10 cellular contexts compared by ENCODE assay signal in the genomic region with DNA sequence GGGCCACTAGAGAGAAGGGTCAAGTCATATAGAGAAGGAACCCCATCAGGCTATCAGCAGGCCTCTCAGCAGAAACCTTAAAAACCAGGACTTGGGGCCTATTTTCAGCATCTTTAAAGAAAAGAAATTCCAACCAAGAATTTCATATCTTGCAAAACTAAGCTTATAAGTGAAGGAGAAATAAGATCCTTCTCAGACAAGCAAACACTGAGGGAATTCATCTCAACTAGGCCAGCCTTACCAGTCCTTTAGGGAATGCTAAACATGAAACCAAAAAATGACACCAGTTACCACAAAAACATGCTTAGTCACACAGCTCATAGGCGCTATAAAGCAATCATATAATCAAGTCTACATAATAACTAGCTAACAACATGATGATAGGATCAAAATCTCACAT.
"Had no signal": no experiment of that assay in that cellular context is flagged by ENCODE, and none has a peak within 500 bp of the region (broad histone marks: within the 10 kb centered on the region; RNA-seq: fewer than 3 reads in every experiment).

No MANE protein-coding gene starts in this region.

- DNase-seq: GOT3, H7, H9, HCEC 1CT, HFFc6 had no signal

- H3K9me3 ChIP-seq: HAP-1 had no signal

- FAIRE-seq: H1, H54 had no signal

- H3K4me3 Mint-ChIP-seq: H9, HFFc6 had no signal

- H3K27ac ChIP-seq: GM23248 had no signal

- ATAC-seq: HCT116 had no signal

- H2AFZ ChIP-seq: GM23248 had no signal

- H3K27ac Mint-ChIP-seq: H9, HFFc6 had no signal

- H3K36me3 ChIP-seq: HAP-1 had no signal

- H3K9ac ChIP-seq: GM23248 had no signal

- H3K4me1 ChIP-seq: HAP-1 had no signal

- H3K4me3 ChIP-seq: GM23248, HAP-1 had no signal
